ENCODE assay signal across 8 cellular contexts in the genomic region with DNA sequence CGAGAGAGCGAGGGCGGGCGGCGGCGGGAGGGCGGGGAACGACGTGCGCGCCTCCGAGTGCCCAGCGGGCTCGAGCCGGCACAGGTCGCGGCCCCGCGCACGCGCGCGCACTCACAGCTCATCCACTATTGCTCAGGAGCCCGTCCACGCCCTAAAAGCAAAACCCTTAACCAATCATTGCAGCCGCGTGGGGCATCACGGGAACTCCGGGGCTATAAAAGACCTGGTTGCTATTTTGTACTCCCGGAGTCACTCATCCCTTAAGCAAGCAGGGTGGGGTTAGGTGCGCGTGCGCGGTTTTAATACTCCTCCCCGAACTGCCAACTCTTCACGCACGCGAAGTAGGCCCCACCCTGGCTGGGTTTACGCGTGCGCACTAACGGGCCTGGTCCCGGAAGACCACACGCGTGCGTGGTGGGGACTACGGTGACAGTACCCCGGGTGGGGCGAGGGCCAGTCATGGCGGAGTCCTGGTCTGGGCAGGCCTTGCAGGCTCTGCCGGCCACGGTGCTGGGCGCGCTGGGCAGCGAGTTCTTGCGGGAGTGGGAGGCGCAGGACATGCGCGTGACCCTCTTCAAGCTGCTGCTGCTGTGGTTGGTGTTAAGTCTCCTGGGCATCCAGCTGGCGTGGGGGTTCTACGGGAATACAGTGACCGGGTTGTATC. TPM values are rescaled to one million over a fixed set of nuclear protein-coding genes. Genes with fewer than 3 reads are reported as not detected.
A peak's percentile ranks its signal among the peaks of the same experiment; 100 is the strongest.
DNase-seq lines count a peak whose midpoint lies in the region; ATAC-seq, FAIRE-seq and TF ChIP-seq lines count a peak whose summit lies in the region.

A gene (minus strand): TSS at position 9 of the 664 bp plus-strand sequence. CDS start 36,387 bp downstream, outside the sequence.
A gene with protein sequence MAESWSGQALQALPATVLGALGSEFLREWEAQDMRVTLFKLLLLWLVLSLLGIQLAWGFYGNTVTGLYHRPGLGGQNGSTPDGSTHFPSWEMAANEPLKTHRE (plus strand): TSS at position 456 of the 664 bp plus-strand sequence. CDS start 4 bp downstream, at position 460.

- FAIRE-seq in colon (lab: Jason Lieb, UNC): peak; percentile 71

- ATAC-seq in HG03460 (IDR thresholded peaks at IDR 0.05; ENCODE audit: unreplicated experiment): peak; percentile 69

- H3K27me3 ChIP-seq in BE2C: no peaks in the 10 kb centered on the region

- H3K4me1 ChIP-seq in BE2C: no peaks in the 10 kb centered on the region; the same call in 1 of the 2 replicates

- H3K9me3 ChIP-seq in BE2C: no peaks in the 10 kb centered on the region

- TF ChIP-seq CTCF in BE2C (IDR thresholded peaks at IDR 0.05; ENCODE audit: low read depth, low read length): no peak

- H3K4me3 ChIP-seq in BE2C (ENCODE audit: low read depth, low read length): peak within 1 kb of the TSS; percentile 83

- H3K36me3 ChIP-seq in BE2C: no peaks in the 10 kb centered on the region

- peak; percentile 96 for DNase-seq in BE2C
- peak; percentile 93 for DNase-seq in GM19240 (ENCODE audit: insufficient read length, low spot score)
- DNase-seq in NCI-H526 (lab: John Stamatoyannopoulos, UW): peak; percentile 99
- peak; percentile 99 for DNase-seq in activated CD4-positive, alpha-beta T cell treated with anti-CD3 and anti-CD28 coated beads for 48 hours
- DNase-seq in kidney tubule cell (ENCODE audit: low spot score): peak; percentile 100
- peak; percentile 96 to 98 (median 97) for DNase-seq in stimulated activated CD4-positive, alpha-beta T cell treated with anti-CD3 and anti-CD28 coated beads, Interleukin-1b, Interleukin-23, amount 100 ng/mL, for 24 hours (ENCODE audit: low read depth in 4 of 4, low spot score in 1 of 4)

RNA-seq across cellular contexts. Expression of the first gene that starts in this region (rescaled TPM):
- 311 TPM for polyA plus RNA-seq in BE2C (2012; ENCODE audit: insufficient read depth, insufficient read length, low read depth)

RNA-seq across cellular contexts. Expression of the second gene that starts in this region (rescaled TPM):
- polyA plus RNA-seq in BE2C (2012; ENCODE audit: insufficient read depth, insufficient read length, low read depth): 26.8 TPM

Comparison
In these comparisons a context has a peak if more than half of its experiments do, and no peak if none do; other contexts are left out.
1. Peak in every context shown above with its lines: DNase-seq, ATAC-seq and H3K4me3 ChIP-seq.